Comparison of ENCODE assay signal across 8 cellular contexts in the genomic region with DNA sequence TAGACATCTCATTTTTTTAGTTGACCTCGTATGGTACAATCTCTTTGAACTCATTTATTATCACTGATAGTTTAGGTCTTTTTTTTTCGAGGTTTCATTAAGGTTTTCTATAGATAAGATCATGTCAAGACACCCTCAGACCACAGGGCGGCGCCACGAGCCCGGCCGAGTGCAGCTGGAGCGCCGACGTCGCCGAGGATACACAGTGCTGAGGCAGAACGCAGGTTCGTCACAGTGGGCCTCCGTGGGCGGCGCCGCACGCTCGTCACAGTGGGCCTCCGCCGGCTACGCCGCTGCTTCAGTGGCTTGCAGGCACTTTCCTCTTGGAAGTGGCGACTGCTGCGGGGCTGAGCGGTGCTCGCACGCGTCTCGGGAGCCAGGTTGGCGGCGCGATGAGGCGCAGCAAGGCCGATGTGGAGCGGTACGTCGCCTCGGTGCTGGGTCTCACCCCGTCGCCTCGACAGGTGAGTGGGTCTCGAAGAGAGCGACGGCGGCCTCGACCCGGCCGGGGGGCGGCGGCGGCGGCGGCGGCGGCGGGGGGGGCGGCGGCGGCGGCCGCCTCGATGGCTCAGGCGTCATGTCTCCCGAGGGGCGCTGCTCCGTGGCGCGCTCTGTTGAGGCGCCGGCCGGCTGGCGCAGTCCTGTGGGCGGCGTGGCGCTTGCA. TPM values are rescaled to one million over a fixed set of nuclear protein-coding genes. Genes with fewer than 3 reads are reported as not detected.
DNase-seq lines count a peak whose midpoint lies in the region; ATAC-seq and TF ChIP-seq lines count a peak whose summit lies in the region.
"Not testable (repeated sequence)": the region's sequence is repeated elsewhere in the genome, so short reads cannot be mapped to it uniquely, and the experiment has no call there.

RGPD5 (plus strand) TSS at position 232 of the 664 bp plus-strand sequence; CDS start at position 393, 161 bp downstream.

- POLR2A ChIA-PET in WTC11 (lab: Charles Lee) = not testable (repeated sequence)

- DNase-seq in WTC11 (ENCODE audit: low spot score); colonic mucosa; progenitor cell of endocrine pancreas (ENCODE audit: low spot score, unreplicated experiment): not testable (repeated sequence)
- peak in 1 of 2 donors; percentile 5 for DNase-seq in left colon
- DNase-seq in aorta = peak in 1 of 2 donors; percentile 16

- intact Hi-C loops in colonic mucosa (cut with DNase I); left colon (cut with DNase I, micrococcal nuclease); aorta (cut with DNase I): not testable (repeated sequence)

- H3K9me3 ChIP-seq in colonic mucosa; aorta (ENCODE audit: control insufficient read depth, low read length): not testable (repeated sequence)

- WGBS in aorta, 2 donors = 0% methylated on average over 21 of the region's 77 CpGs; no CpG with 5 or more reads in 1 of the 2 donors

- ATAC-seq in GM19328 (IDR thresholded peaks at IDR 0.05; ENCODE audit: unreplicated experiment) (peak; percentile 98), HG02588 (IDR thresholded peaks at IDR 0.05; ENCODE audit: unreplicated experiment) (peak; percentile 99), HG03342 (IDR thresholded peaks at IDR 0.05; ENCODE audit: unreplicated experiment) (peak; percentile 97), WTC11 (peak; percentile 95), left colon (peak; percentile 91), aorta (ENCODE audit: low FRiP score) (peak; percentile 99)

- H3K27me3 ChIP-seq in colonic mucosa; aorta (ENCODE audit: control insufficient read depth in 1 of 2, insufficient read depth in 2 of 2, low read length in 1 of 2): not testable (repeated sequence)

- not testable (repeated sequence) for H3K27me3 Mint-ChIP-seq in WTC11 (ENCODE audit: low read depth); progenitor cell of endocrine pancreas

- H3K4me3 Mint-ChIP-seq in WTC11; progenitor cell of endocrine pancreas (ENCODE audit: low read depth): not testable (repeated sequence)

- H3K36me3 ChIP-seq in colonic mucosa; aorta (ENCODE audit: control insufficient read depth in 1 of 2, insufficient read depth in 2 of 2, low read length in 1 of 2): not testable (repeated sequence)

- H3K4me3 ChIP-seq in colonic mucosa; aorta (ENCODE audit: low read length in 2 of 2): not testable (repeated sequence)

- not testable (repeated sequence) for TF ChIP-seq CTCF in WTC11 (IDR thresholded peaks at IDR 0.05); colonic mucosa (IDR thresholded peaks at IDR 0.05); progenitor cell of endocrine pancreas (IDR thresholded peaks at IDR 0.05; ENCODE audit: unreplicated experiment)

- not testable (repeated sequence) for H3K9ac ChIP-seq in colonic mucosa (ENCODE audit: low read depth in 2 of 2, low read length in 2 of 2)

- not testable (repeated sequence) for H3K9me3 Mint-ChIP-seq in WTC11; progenitor cell of endocrine pancreas (ENCODE audit: low read depth)

- CTCF ChIA-PET in WTC11 (lab: Charles Lee) = not testable (repeated sequence)

- not testable (repeated sequence) for H3K4me1 ChIP-seq in colonic mucosa; aorta (ENCODE audit: control insufficient read depth in 1 of 2, insufficient read depth in 2 of 2, low read length in 2 of 2)

- not testable (repeated sequence) for H3K27ac Mint-ChIP-seq in WTC11, progenitor cell of endocrine pancreas

- H3K36me3 Mint-ChIP-seq in WTC11; progenitor cell of endocrine pancreas (ENCODE audit: insufficient read depth): not testable (repeated sequence)

- not testable (repeated sequence) for H3K4me1 Mint-ChIP-seq in WTC11; progenitor cell of endocrine pancreas (ENCODE audit: low read depth)

- not testable (repeated sequence) for H3K27ac ChIP-seq in colonic mucosa; aorta (ENCODE audit: low read depth in 1 of 2, low read length in 2 of 2)

RNA-seq across cellular contexts. Expression of gene RGPD5, which starts in this region (rescaled TPM):
- total RNA-seq in WTC11 (2021) = 33.8 to 36.5 TPM (median 34.7 TPM) in 3 replicates
- 10 to 100 TPM; 33.2 to 44.4 TPM for total RNA-seq in colonic mucosa
- 10 to 100 TPM; 23.6 to 38.2 TPM for total RNA-seq in left colon
- 83.1 and 107 TPM in 2 replicates for total RNA-seq in progenitor cell of endocrine pancreas
- total RNA-seq in aorta = 100 to 1,000 TPM; 118 to 187 TPM
- 10 to 100 TPM in 1 of 2 donors, 1 to 10 TPM in 1; 3.5 to 24.9 TPM for polyA plus RNA-seq in aorta
